In the genomic region with DNA sequence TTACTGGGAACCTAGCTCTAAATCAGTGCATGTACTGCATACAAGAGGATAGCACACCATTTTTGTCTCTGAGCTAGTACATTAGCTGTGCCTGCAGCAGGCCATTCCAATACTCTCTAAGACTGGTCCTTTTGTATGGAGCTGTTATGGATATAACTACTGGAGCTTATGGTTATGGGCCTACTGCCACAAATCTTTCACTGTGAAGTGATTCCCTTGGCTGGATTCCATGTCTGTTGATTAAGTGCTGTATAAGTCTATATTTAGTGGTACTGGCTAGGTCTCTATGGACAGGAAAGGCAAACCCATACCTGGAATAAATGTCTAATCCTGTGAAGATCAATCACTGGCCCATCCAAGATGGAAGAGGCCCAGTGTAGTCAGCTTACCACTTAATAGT, we compare ENCODE assay signal across 15 cellular contexts. TPM values are rescaled to one million over a fixed set of nuclear protein-coding genes. Genes with fewer than 3 reads are reported as not detected.
DNase-seq lines count a peak whose midpoint lies in the region; ATAC-seq and TF ChIP-seq lines count a peak whose summit lies in the region.
"Had no signal": no experiment of that assay in that cellular context is flagged by ENCODE, and none has a peak within 500 bp of the region (broad histone marks: within the 10 kb centered on the region; RNA-seq: fewer than 3 reads in every experiment).

No MANE protein-coding gene starts in this region.

- no peaks in the 10 kb centered on the region for H3K36me3 ChIP-seq in heart left ventricle
- H3K36me3 ChIP-seq in right atrium auricular region = no peaks in the 10 kb centered on the region
- H3K36me3 ChIP-seq in neural progenitor cell = no peaks in the 10 kb centered on the region

- DNase-seq in heart left ventricle (no peak), right atrium auricular region (ENCODE audit: low spot score) (no peak), choroid plexus epithelial cell (ENCODE audit: low read depth) (peak; percentile 49), right cardiac atrium (no peak), neural progenitor cell (ENCODE audit: low spot score) (no peak), DMS53 (lab: John Stamatoyannopoulos, UW) (no peak)
- no peak for DNase-seq in activated CD8-positive, alpha-beta memory T cell treated with anti-CD3 and anti-CD28 coated beads, Interleukin-2, amount 10 ng/mL, durations not matched to agents 7 days and 5 days
- DNase-seq: COR-L47; H9; NCI-H2081; NCI-H2227 treated with DMSO at 0.1 percent for 48 hours; NCI-H526; NK-92 treated with Interleukin-12 subunit alpha and Interleukin-12 subunit beta, amount 100 ng/mL, for 24 hours had no signal

- intact Hi-C loops in heart left ventricle (cut with DNase I) (no loop called here), right cardiac atrium (cut with DNase I) (no loop called here)

- H3K27ac ChIP-seq in heart left ventricle = peak overlapping the region in 1 of 12 donors; percentile 9
- H3K27ac ChIP-seq in right atrium auricular region = no peak overlapping the region
- H3K27ac ChIP-seq in right cardiac atrium (ENCODE audit: low read length) = no peak overlapping the region
- H3K27ac ChIP-seq in neural progenitor cell = no peak overlapping the region
- H3K27ac ChIP-seq: HL-60 had no signal

- H3K27me3 Mint-ChIP-seq in activated CD8-positive, alpha-beta memory T cell treated with anti-CD3 and anti-CD28 coated beads, Interleukin-2, amount 10 ng/mL, durations not matched to agents 7 days and 5 days = no peaks in the 10 kb centered on the region
- peaks cover 3% of the 10 kb centered on the region for H3K27me3 Mint-ChIP-seq in neural progenitor cell (ENCODE audit: insufficient read depth, low read depth)

- peaks cover 68% of the 10 kb centered on the region for H3K79me2 ChIP-seq in neural progenitor cell (ENCODE audit: low read depth)

- H4K20me1 ChIP-seq in neural progenitor cell (ENCODE audit: low read depth) = peaks cover 17% of the 10 kb centered on the region

- no peaks in the 10 kb centered on the region for H3K36me3 Mint-ChIP-seq in activated CD8-positive, alpha-beta memory T cell treated with anti-CD3 and anti-CD28 coated beads, Interleukin-2, amount 10 ng/mL, durations not matched to agents 7 days and 5 days
- peaks cover 11% of the 10 kb centered on the region for H3K36me3 Mint-ChIP-seq in neural progenitor cell
- H3K36me3 Mint-ChIP-seq: IgD-negative memory B cell had no signal

- no peak overlapping the region for H3K4me3 Mint-ChIP-seq in activated CD8-positive, alpha-beta memory T cell treated with anti-CD3 and anti-CD28 coated beads, Interleukin-2, amount 10 ng/mL, durations not matched to agents 7 days and 5 days
- H3K4me3 Mint-ChIP-seq in neural progenitor cell = no peak overlapping the region
- H3K4me3 Mint-ChIP-seq: H9, IgD-negative memory B cell had no signal

- H3K9ac ChIP-seq in neural progenitor cell = no peak overlapping the region

- no peaks in the 10 kb centered on the region for H3K27me3 ChIP-seq in heart left ventricle
- H3K27me3 ChIP-seq in right atrium auricular region = no peaks in the 10 kb centered on the region
- no peaks in the 10 kb centered on the region for H3K27me3 ChIP-seq in right cardiac atrium (ENCODE audit: control insufficient read depth, insufficient read depth)
- H3K27me3 ChIP-seq in neural progenitor cell = no peaks in the 10 kb centered on the region

- CTCF ChIA-PET in activated CD8-positive, alpha-beta memory T cell treated with anti-CD3 and anti-CD28 coated beads, Interleukin-2, amount 10 ng/mL, durations not matched to agents 7 days and 5 days (lab: Charles Lee) = no interaction called here

- no peaks in the 10 kb centered on the region for H3K4me1 Mint-ChIP-seq in activated CD8-positive, alpha-beta memory T cell treated with anti-CD3 and anti-CD28 coated beads, Interleukin-2, amount 10 ng/mL, durations not matched to agents 7 days and 5 days
- H3K4me1 Mint-ChIP-seq in neural progenitor cell = peaks cover 2% of the 10 kb centered on the region
- H3K4me1 Mint-ChIP-seq: IgD-negative memory B cell had no signal

- H3K4me2 ChIP-seq in neural progenitor cell = no peak overlapping the region

- no peaks in the 10 kb centered on the region for H3K9me3 ChIP-seq in heart left ventricle
- no peaks in the 10 kb centered on the region for H3K9me3 ChIP-seq in right atrium auricular region
- no peaks in the 10 kb centered on the region for H3K9me3 ChIP-seq in right cardiac atrium (ENCODE audit: control insufficient read depth, low read length)
- no peaks in the 10 kb centered on the region for H3K9me3 ChIP-seq in neural progenitor cell (ENCODE audit: low read depth)

- H3K9me3 Mint-ChIP-seq in activated CD8-positive, alpha-beta memory T cell treated with anti-CD3 and anti-CD28 coated beads, Interleukin-2, amount 10 ng/mL, durations not matched to agents 7 days and 5 days (ENCODE audit: low read depth) = no peaks in the 10 kb centered on the region
- H3K9me3 Mint-ChIP-seq in neural progenitor cell = peaks cover 19% of the 10 kb centered on the region
- H3K9me3 Mint-ChIP-seq: IgD-negative memory B cell had no signal

- no peak overlapping the region for H2AFZ ChIP-seq in neural progenitor cell (replicated peaks)

- no peak overlapping the region for H3K4me3 ChIP-seq in heart left ventricle
- H3K4me3 ChIP-seq in right atrium auricular region = no peak overlapping the region
- no peak overlapping the region for H3K4me3 ChIP-seq in choroid plexus epithelial cell (ENCODE audit: low read depth, low read length)
- H3K4me3 ChIP-seq in right cardiac atrium (ENCODE audit: low read length) = no peak overlapping the region
- no peak overlapping the region for H3K4me3 ChIP-seq in neural progenitor cell

- peaks cover 0 to 35% (median 11%) of the 10 kb centered on the region in 12 donors for H3K4me1 ChIP-seq in heart left ventricle
- H3K4me1 ChIP-seq in right atrium auricular region = peaks cover 0 to 24% of the 10 kb centered on the region in 2 donors
- peaks cover 14% of the 10 kb centered on the region for H3K4me1 ChIP-seq in right cardiac atrium (ENCODE audit: control insufficient read depth, insufficient read depth, low read length)
- no peaks in the 10 kb centered on the region for H3K4me1 ChIP-seq in neural progenitor cell

- ATAC-seq in heart left ventricle (peak; percentile 68 to 81 (median 74)), right cardiac atrium (peak; percentile 26 to 56)
- ATAC-seq in activated CD8-positive, alpha-beta memory T cell treated with anti-CD3 and anti-CD28 coated beads, Interleukin-2, amount 10 ng/mL, durations not matched to agents 7 days and 5 days = no peak

- H3F3A ChIP-seq in neural progenitor cell (ENCODE audit: low read depth) = no peaks in the 10 kb centered on the region

- TF ChIP-seq POLR2A in heart left ventricle (IDR thresholded peaks at IDR 0.05) = no peak

- TF ChIP-seq CTCF in heart left ventricle (IDR thresholded peaks at IDR 0.05) (no peak), right atrium auricular region (IDR thresholded peaks at IDR 0.05) (no peak), choroid plexus epithelial cell (conservative IDR thresholded peaks at IDR 0.05; ENCODE audit: low read depth, low read length) (no peak), neural progenitor cell (IDR thresholded peaks at IDR 0.05) (no peak)

- no peak overlapping the region for H3K27ac Mint-ChIP-seq in activated CD8-positive, alpha-beta memory T cell treated with anti-CD3 and anti-CD28 coated beads, Interleukin-2, amount 10 ng/mL, durations not matched to agents 7 days and 5 days
- no peak overlapping the region for H3K27ac Mint-ChIP-seq in neural progenitor cell
- H3K27ac Mint-ChIP-seq: H9, IgD-negative memory B cell had no signal

RNA-seq across cellular contexts. Expression of a gene that starts 12.0 kb away (rescaled TPM):
- total RNA-seq in heart left ventricle = 10 to 100 TPM; 12.6 to 19.2 (median 17.3) TPM
- polyA plus RNA-seq in heart left ventricle = 10 to 100 TPM in 1 of 2 donors, 1 to 10 TPM in 1; 3.6 to 12.4 TPM
- 10 to 100 TPM; 15.8 to 18.5 TPM for total RNA-seq in right atrium auricular region
- 10 to 100 TPM; 18.8 to 21.3 (median 20.1) TPM for total RNA-seq in right cardiac atrium
- polyA plus RNA-seq in right cardiac atrium = 6.2 TPM
- under 1 TPM; 0.29 to 0.35 TPM for total RNA-seq in activated CD8-positive, alpha-beta memory T cell treated with anti-CD3 and anti-CD28 coated beads, Interleukin-2, amount 10 ng/mL, durations not matched to agents 7 days and 5 days
- 32.9 and 42.7 TPM in 2 replicates for total RNA-seq in neural progenitor cell (ENCODE audit: low replicate concordance)

Comparison
In these comparisons a context has a peak if more than half of its experiments do, and no peak if none do; other contexts are left out.
1. RNA of a gene that starts 12.0 kb away (total RNA-seq): 32.9 to 42.7 TPM in neural progenitor cell, 18.8 to 21.3 TPM in right cardiac atrium, 15.8 to 18.5 TPM in right atrium auricular region and 12.6 to 19.2 TPM in heart left ventricle; 0.29 to 0.35 TPM in activated CD8-positive, alpha-beta memory T cell treated with anti-CD3 and anti-CD28 coated beads, Interleukin-2, amount 10 ng/mL, durations not matched to agents 7 days and 5 days; every median in the first group is over 10 times any median in the second.